9 cellular contexts compared by ENCODE assay signal in the genomic region with DNA sequence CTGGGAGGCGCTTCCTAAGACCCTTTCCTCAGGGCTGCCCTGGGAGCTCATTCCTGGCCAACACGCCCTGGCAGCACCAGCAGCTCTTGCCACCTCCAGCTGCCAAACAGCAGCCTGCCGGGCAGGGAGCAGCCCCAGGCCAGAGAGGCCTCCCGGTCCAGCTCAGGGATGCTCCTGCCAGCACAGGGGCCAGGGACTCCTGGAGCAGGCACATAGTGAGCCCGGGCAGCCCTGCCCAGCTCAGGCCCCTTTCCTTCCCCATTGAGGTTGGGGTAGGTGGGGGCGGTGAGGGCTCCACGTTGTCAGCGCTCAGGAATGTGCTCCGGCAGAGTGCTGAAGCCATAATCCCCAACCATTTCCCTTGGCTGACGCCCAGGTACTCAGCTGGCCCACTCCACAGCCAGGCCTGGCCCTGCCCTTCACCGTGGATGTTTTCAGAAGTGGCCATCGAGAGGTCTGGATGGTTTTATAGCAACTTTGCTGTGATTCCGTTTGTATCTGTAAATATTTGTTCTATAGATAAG. TPM values are rescaled to one million over a fixed set of nuclear protein-coding genes. Genes with fewer than 3 reads are reported as not detected.
DNase-seq lines count a peak whose midpoint lies in the region; ATAC-seq and TF ChIP-seq lines count a peak whose summit lies in the region.
"Had no signal": no experiment of that assay in that cellular context is flagged by ENCODE, and none has a peak within 500 bp of the region (broad histone marks: within the 10 kb centered on the region; RNA-seq: fewer than 3 reads in every experiment).

No MANE protein-coding gene starts in this region.

- peaks cover 18 to 49% of the 10 kb centered on the region in 2 donors for H3K36me3 Mint-ChIP-seq in CD4-positive, alpha-beta memory T cell
- peaks cover 57% of the 10 kb centered on the region for H3K36me3 Mint-ChIP-seq in stimulated activated memory B cell treated with anti-CD40 and anti-IgM and Interleukin-4, amounts not matched to agents 10 μg/mL and 1 μg/mL and 100 μg/mL, for 72 hours

- DNase-seq in AG08396 (ENCODE audit: low spot score): peak; percentile 92
- DNase-seq in NCI-H1105 (lab: John Stamatoyannopoulos, UW): peak; percentile 35
- peak in 1 of 10 donors; percentile 52 for DNase-seq in dorsolateral prefrontal cortex
- no peak for DNase-seq in CD4-positive, alpha-beta memory T cell
- no peak for DNase-seq in NCI-H187 (lab: John Stamatoyannopoulos, UW)
- DNase-seq: activated T-cell treated with anti-CD3 and anti-CD28 coated beads, Interleukin-2, amount 50 U/mL, for 4 hours had no signal

- no peak overlapping the region for H3K27ac Mint-ChIP-seq in CD4-positive, alpha-beta memory T cell
- no peak overlapping the region for H3K27ac Mint-ChIP-seq in stimulated activated memory B cell treated with anti-CD40 and anti-IgM and Interleukin-4, amounts not matched to agents 10 μg/mL and 1 μg/mL and 100 μg/mL, for 72 hours

- no peak overlapping the region for H3K4me3 Mint-ChIP-seq in CD4-positive, alpha-beta memory T cell
- no peak overlapping the region for H3K4me3 Mint-ChIP-seq in stimulated activated memory B cell treated with anti-CD40 and anti-IgM and Interleukin-4, amounts not matched to agents 10 μg/mL and 1 μg/mL and 100 μg/mL, for 72 hours
- H3K4me3 Mint-ChIP-seq: activated T-cell treated with anti-CD3 and anti-CD28 coated beads, Interleukin-2, amount 50 U/mL, for 4 hours had no signal

- peaks cover 5 to 14% of the 10 kb centered on the region in 2 donors for H3K4me1 ChIP-seq in mucosa of rectum (ENCODE audit: control insufficient read depth in 2 of 2, insufficient read depth in 2 of 2, low read length in 2 of 2)
- H3K4me1 ChIP-seq in CD4-positive, alpha-beta memory T cell (ENCODE audit: insufficient read depth, low read length): no peaks in the 10 kb centered on the region

- POLR2A ChIA-PET in CD4-positive, alpha-beta memory T cell (lab: Charles Lee; ENCODE audit: partially characterized antibody): interaction anchor here (0.6 kb wide), 1 partner anchor 9 kb away, joined by 3 read pairs; no protein-coding TSS in a partner anchor

- peaks cover 35 to 39% of the 10 kb centered on the region in 2 donors for H3K36me3 ChIP-seq in mucosa of rectum (ENCODE audit: control insufficient read depth in 2 of 2, insufficient read depth in 2 of 2, low read length in 2 of 2)
- peaks cover 40% of the 10 kb centered on the region for H3K36me3 ChIP-seq in CD4-positive, alpha-beta memory T cell (ENCODE audit: insufficient read depth, low read length)

- H3K27me3 ChIP-seq in dorsolateral prefrontal cortex (no peaks in the 10 kb centered on the region), mucosa of rectum (ENCODE audit: control insufficient read depth in 2 of 2, insufficient read depth in 2 of 2, low read length in 2 of 2) (no peaks in the 10 kb centered on the region)
- H3K27me3 ChIP-seq in CD4-positive, alpha-beta memory T cell (ENCODE audit: insufficient read depth, low read length): no peaks in the 10 kb centered on the region

- H3K4me3 ChIP-seq in dorsolateral prefrontal cortex: no peak overlapping the region
- no peak overlapping the region for H3K4me3 ChIP-seq in mucosa of rectum (ENCODE audit: low read length in 2 of 2)
- no peak overlapping the region for H3K4me3 ChIP-seq in CD4-positive, alpha-beta memory T cell (ENCODE audit: low read length in 2 of 2)

- intact Hi-C loops in dorsolateral prefrontal cortex (cut with DNase I): loop anchor here in 1 of 2 donors (5.0 kb wide), 1 partner anchor 161 kb away; the partner anchor contains the start of genes KBTBD4 and NDUFS3
- intact Hi-C loops in CD4-positive, alpha-beta memory T cell (cut with micrococcal nuclease): no loop called here

- H3K4me1 Mint-ChIP-seq in CD4-positive, alpha-beta memory T cell: peaks cover 0 to 6% (median under 1%) of the 10 kb centered on the region in 4 donors
- peaks cover 25% of the 10 kb centered on the region for H3K4me1 Mint-ChIP-seq in stimulated activated memory B cell treated with anti-CD40 and anti-IgM and Interleukin-4, amounts not matched to agents 10 μg/mL and 1 μg/mL and 100 μg/mL, for 72 hours

- ATAC-seq in GM21526 (IDR thresholded peaks at IDR 0.05; ENCODE audit: low FRiP score, unreplicated experiment): no peak
- ATAC-seq in stimulated activated memory B cell treated with anti-CD40 and anti-IgM and Interleukin-4, amounts not matched to agents 10 μg/mL and 1 μg/mL and 100 μg/mL, for 72 hours: no peak

- no peak for TF ChIP-seq CTCF in dorsolateral prefrontal cortex (IDR thresholded peaks at IDR 0.05 in 54 of 56, conservative IDR thresholded peaks at IDR 0.05 in 2 of 56; ENCODE audit: low read depth in 1 of 56, partially characterized antibody in 56 of 56)

- peak overlapping the region in 1 of 2 donors; percentile 41 for H3K9ac ChIP-seq in mucosa of rectum (ENCODE audit: low read depth in 1 of 2, low read length in 2 of 2)

- CTCF ChIA-PET in CD4-positive, alpha-beta memory T cell (lab: Charles Lee; ENCODE audit: partially characterized antibody): interaction anchor here (0.7 to 1.4 kb wide), 2 partner anchors 38 to 42 kb away, joined by 3 to 5 read pairs; no protein-coding TSS in a partner anchor

- no peaks in the 10 kb centered on the region for H3K9me3 ChIP-seq in mucosa of rectum (ENCODE audit: control insufficient read depth in 2 of 2, low read length in 2 of 2)
- H3K9me3 ChIP-seq in CD4-positive, alpha-beta memory T cell (ENCODE audit: control insufficient read depth in 1 of 2, low read length in 2 of 2): no peaks in the 10 kb centered on the region

- H3K27ac ChIP-seq in dorsolateral prefrontal cortex (peak overlapping the region in 47 of 59 donors; percentile 3 to 79 (median 54)), mucosa of rectum (ENCODE audit: low read depth in 2 of 2, low read length in 2 of 2) (peak overlapping the region; percentile 7 to 77)
- H3K27ac ChIP-seq in CD4-positive, alpha-beta memory T cell (ENCODE audit: low read depth, low read length): no peak overlapping the region

- H3K9me3 Mint-ChIP-seq in CD4-positive, alpha-beta memory T cell: no peaks in the 10 kb centered on the region
- H3K9me3 Mint-ChIP-seq in stimulated activated memory B cell treated with anti-CD40 and anti-IgM and Interleukin-4, amounts not matched to agents 10 μg/mL and 1 μg/mL and 100 μg/mL, for 72 hours: no peaks in the 10 kb centered on the region
- H3K9me3 Mint-ChIP-seq: activated T-cell treated with anti-CD3 and anti-CD28 coated beads, Interleukin-2, amount 50 U/mL, for 4 hours had no signal

- H3K27me3 Mint-ChIP-seq in CD4-positive, alpha-beta memory T cell: no peaks in the 10 kb centered on the region
- H3K27me3 Mint-ChIP-seq in stimulated activated memory B cell treated with anti-CD40 and anti-IgM and Interleukin-4, amounts not matched to agents 10 μg/mL and 1 μg/mL and 100 μg/mL, for 72 hours: no peaks in the 10 kb centered on the region

RNA-seq across cellular contexts. Expression of gene SLC39A13, which starts 7.6 kb away (rescaled TPM):
- total RNA-seq in dorsolateral prefrontal cortex: 10 to 100 TPM; 29.5 to 62.3 (median 39.7) TPM
- 10 to 100 TPM; 63.6 to 68.3 TPM for total RNA-seq in CD4-positive, alpha-beta memory T cell
- polyA plus RNA-seq in CD4-positive, alpha-beta memory T cell: 10 to 100 TPM; 22.3 to 33.6 TPM

RNA-seq across cellular contexts. Expression of gene PSMC3, which starts 10.2 kb away (rescaled TPM):
- total RNA-seq in dorsolateral prefrontal cortex: 100 to 1,000 TPM in 90 of 120 experiments, 10 to 100 TPM in 30; 65.6 to 166 (median 113) TPM
- 10 to 100 TPM; 53.9 to 59.6 TPM for total RNA-seq in CD4-positive, alpha-beta memory T cell
- 100 to 1,000 TPM; 114 to 152 TPM for polyA plus RNA-seq in CD4-positive, alpha-beta memory T cell

RNA-seq across cellular contexts. Expression of gene RAPSN, which starts 32.9 kb away (rescaled TPM):
- total RNA-seq in dorsolateral prefrontal cortex: 1 to 10 TPM in 5 of 120 experiments, under 1 TPM in 44, not detected in 71; 0.26 to 2.1 (median 0.56) TPM
- total RNA-seq in CD4-positive, alpha-beta memory T cell: 1 to 10 TPM in 1 of 2 experiments, under 1 TPM in 1; 0.55 to 1.7 TPM
- not detected for polyA plus RNA-seq in CD4-positive, alpha-beta memory T cell

RNA-seq across cellular contexts. Expression of gene SPI1, which starts 37.7 kb away (rescaled TPM):
- total RNA-seq in dorsolateral prefrontal cortex: 10 to 100 TPM in 76 of 120 experiments, 1 to 10 TPM in 44; 2.1 to 44.5 (median 11.4) TPM
- 1 to 10 TPM; 4.8 to 5.0 TPM for total RNA-seq in CD4-positive, alpha-beta memory T cell
- under 1 TPM in 1 of 2 donors, not detected in 1; 0.28 TPM for polyA plus RNA-seq in CD4-positive, alpha-beta memory T cell

Comparison
In these comparisons a context has a peak if more than half of its experiments do, and no peak if none do; other contexts are left out.
1. DNase-seq: peak in AG08396 (single experiment) and NCI-H1105 (single experiment); none in CD4-positive, alpha-beta memory T cell (0 of 5) and NCI-H187 (0 of 2).